Comparison of ENCODE assay signal across 22 cellular contexts in the genomic region with DNA sequence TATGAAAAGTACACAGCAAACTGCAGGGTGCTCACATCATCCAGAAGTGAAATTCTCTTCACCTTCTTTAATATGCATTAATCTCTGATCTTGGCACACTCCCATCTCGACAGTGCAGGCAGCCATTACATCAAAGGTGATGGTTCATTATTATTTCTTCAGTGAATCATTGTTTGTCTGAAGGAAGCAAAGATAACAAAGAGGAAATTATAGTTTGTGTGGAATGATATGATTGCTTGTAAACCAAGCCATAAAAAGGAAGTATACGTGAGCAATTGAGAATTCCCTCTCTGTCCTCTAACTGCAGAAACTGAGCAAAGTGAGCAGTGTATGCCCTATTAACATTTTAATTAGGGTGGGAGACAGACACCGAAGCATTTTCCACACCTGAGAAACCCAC.
A peak's percentile ranks its signal among the peaks of the same experiment; 100 is the strongest.
DNase-seq lines count a peak whose midpoint lies in the region; ATAC-seq and TF ChIP-seq lines count a peak whose summit lies in the region.
"Had no signal": no experiment of that assay in that cellular context is flagged by ENCODE, and none has a peak within 500 bp of the region (broad histone marks: within the 10 kb centered on the region; RNA-seq: fewer than 3 reads in every experiment).

No MANE protein-coding gene starts in this region.

- H3K9me3 Mint-ChIP-seq in nephron = no peaks in the 10 kb centered on the region
- H3K9me3 Mint-ChIP-seq: CD4-positive, CD25-positive, alpha-beta regulatory T cell; T-cell had no signal

- no peaks in the 10 kb centered on the region for H3K9me2 ChIP-seq in PC-3 (replicated peaks; ENCODE audit: low read length)

- peaks cover 58% of the 10 kb centered on the region for H3K4me1 Mint-ChIP-seq in nephron
- H3K4me1 Mint-ChIP-seq: CD4-positive, CD25-positive, alpha-beta regulatory T cell; T-cell had no signal

- peak; percentile 87 for ATAC-seq in PC-3
- ATAC-seq: SK-N-SH treated with all-trans-retinoic acid at 6 μM for 48 hours, T-cell had no signal

- BruUV-seq in PC-3 (replicated peaks; lab: Mats Ljungman, UMichigan) = no TSS peak

- H3K36me3 ChIP-seq in PC-3 (ENCODE audit: low read depth, low read length) = no peaks in the 10 kb centered on the region
- H3K36me3 ChIP-seq: BE2C, Peyer's patch had no signal

- peaks cover 7% of the 10 kb centered on the region for H3K4me1 ChIP-seq in PC-3 (ENCODE audit: insufficient read depth, low read length)
- H3K4me1 ChIP-seq: BE2C, Peyer's patch had no signal

- no peaks in the 10 kb centered on the region for H3K79me2 ChIP-seq in PC-3 (ENCODE audit: low read length)

- H3K27ac ChIP-seq in PC-3 (ENCODE audit: low read length) = no peak overlapping the region
- H3K27ac ChIP-seq: 22Rv1, GM23248, HL-60, Peyer's patch had no signal

- H3K9ac ChIP-seq in PC-3 (ENCODE audit: low read length) = no peak overlapping the region
- H3K9ac ChIP-seq: GM23248 had no signal

- H2AFZ ChIP-seq in PC-3 (ENCODE audit: low read length) = no peak overlapping the region
- H2AFZ ChIP-seq: GM23248 had no signal

- no peaks in the 10 kb centered on the region for H3F3A ChIP-seq in PC-3 (ENCODE audit: low read length, unreplicated experiment)

- peak overlapping the region in 2 of 3 experiments; percentile 12 to 53 for H3K27ac Mint-ChIP-seq in nephron
- H3K27ac Mint-ChIP-seq: T-cell had no signal

- peaks cover 6% of the 10 kb centered on the region; the same call in 1 of the 2 replicates for H3K27me3 ChIP-seq in PC-3 (ENCODE audit: low read length)
- H3K27me3 ChIP-seq: BE2C, Peyer's patch had no signal

- POLR2A ChIA-PET in PC-3 (lab: Charles Lee; ENCODE audit: unreplicated experiment) = no interaction called here

- H3K36me3 Mint-ChIP-seq in nephron (ENCODE audit: low read depth) = no peaks in the 10 kb centered on the region
- H3K36me3 Mint-ChIP-seq: CD4-positive, CD25-positive, alpha-beta regulatory T cell; T-cell had no signal

- TF ChIP-seq CTCF in PC-3 (conservative IDR thresholded peaks at IDR 0.05; ENCODE audit: low read depth, low read length) (no peak), nephron (IDR thresholded peaks at IDR 0.05; ENCODE audit: unreplicated experiment in 3 of 3) (no peak)

- DNase-seq in DMS53 (lab: John Stamatoyannopoulos, UW) (peak; percentile 4), DMS53 treated with DMSO at 0.1 percent for 48 hours (lab: John Stamatoyannopoulos, UW; ENCODE audit: unreplicated experiment) (no peak), HT-29 (ENCODE audit: low spot score) (peak; percentile 52), PC-3 (peak; percentile 52), COLO829 (ENCODE audit: low spot score) (no peak), islet precursor cell (no peak), SIG-M5 treated with dmso at 0.1 percent for 504 hours (lab: John Stamatoyannopoulos, UW; ENCODE audit: unreplicated experiment) (no peak)
- DNase-seq: BE2C; CD4-positive, CD25-positive, alpha-beta regulatory T cell; GF-D8; GM23248; HCEC 1CT; IMR-90; NCI-H1092 treated with DMSO at 0.1 percent for 48 hours; NCI-H510A treated with DMSO at 0.1 percent for 48 hours; NCI-H82; T-cell had no signal

- H3K9me3 ChIP-seq in PC-3 (ENCODE audit: low read length) = no peaks in the 10 kb centered on the region
- H3K9me3 ChIP-seq: BE2C, Peyer's patch had no signal

- no peak overlapping the region for H3K4me3 Mint-ChIP-seq in nephron
- H3K4me3 Mint-ChIP-seq: CD4-positive, CD25-positive, alpha-beta regulatory T cell; T-cell had no signal

- H3K27me3 Mint-ChIP-seq in nephron (ENCODE audit: low read depth) = peaks cover 3% of the 10 kb centered on the region

- CTCF ChIA-PET in PC-3 (lab: Charles Lee) = no interaction called here

- no peak overlapping the region for H3K4me2 ChIP-seq in PC-3 (ENCODE audit: low read length)

- intact Hi-C loops in PC-3 (cut with micrococcal nuclease) = loop anchor here (5.0 kb wide), 2 partner anchors 139 to 624 kb away; no protein-coding TSS in a partner anchor

- no peaks in the 10 kb centered on the region for H4K20me1 ChIP-seq in PC-3 (ENCODE audit: low read length)

- no peak overlapping the region for H3K4me3 ChIP-seq in PC-3 (ENCODE audit: low read length)
- H3K4me3 ChIP-seq: GM23248, Peyer's patch had no signal

Comparison
In these comparisons a context has a peak if more than half of its experiments do, and no peak if none do; other contexts are left out.
1. DNase-seq: peak in DMS53 (single experiment), HT-29 (single experiment) and PC-3 (single experiment); none in DMS53 treated with DMSO at 0.1 percent for 48 hours (single experiment), COLO829 (single experiment), islet precursor cell (single experiment) and SIG-M5 treated with dmso at 0.1 percent for 504 hours (single experiment).